ENCODE assay signal across 8 cellular contexts in the genomic region with DNA sequence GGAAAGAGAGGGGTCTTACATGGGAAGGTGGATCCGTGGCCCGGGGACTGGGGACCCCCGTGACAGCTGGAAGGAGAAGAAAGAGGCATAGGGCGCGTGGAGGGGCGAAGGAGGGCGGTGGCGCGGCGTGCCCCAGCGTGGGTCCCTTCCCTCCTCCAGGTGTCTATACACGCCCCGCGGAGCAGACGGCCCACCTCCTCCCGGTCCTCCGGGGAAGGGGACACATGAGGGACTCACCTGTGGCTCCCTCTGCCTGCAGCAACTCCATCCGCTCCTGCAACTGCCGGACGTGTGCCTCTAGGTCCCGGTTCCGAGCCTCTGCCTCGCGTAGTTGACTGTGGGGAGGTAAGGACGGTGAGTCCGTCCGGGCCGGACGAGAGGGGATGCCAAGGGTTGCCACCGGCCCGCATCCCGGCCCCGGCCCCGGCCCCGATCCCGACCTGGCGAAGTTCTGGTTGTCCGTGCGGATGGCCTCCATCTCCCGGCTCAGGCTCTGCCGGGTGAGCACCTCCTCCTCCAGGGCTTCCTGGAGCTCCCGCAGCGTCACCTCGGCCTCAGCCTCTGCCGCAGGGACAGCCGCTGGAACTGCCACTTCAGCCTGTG. TPM values are rescaled to one million over a fixed set of nuclear protein-coding genes. Genes with fewer than 3 reads are reported as not detected.
DNase-seq lines count a peak whose midpoint lies in the region; ATAC-seq and TF ChIP-seq lines count a peak whose summit lies in the region.

No MANE protein-coding gene starts in this region.

- no peaks in the 10 kb centered on the region for H3K27me3 ChIP-seq in iPS-15b (ENCODE audit: control insufficient read depth, insufficient read depth, low read length)

- ATAC-seq in sciatic nerve (no peak), GM21447 (IDR thresholded peaks at IDR 0.05; ENCODE audit: unreplicated experiment) (no peak)

- peak overlapping the region; percentile 73 for H3K4me3 ChIP-seq in iPS-15b (ENCODE audit: low read depth, low read length)

- intact Hi-C loops in sciatic nerve (cut with DNase I): no loop called here

- peak; percentile 78 for DNase-seq in sciatic nerve (ENCODE audit: low spot score)
- no peak for DNase-seq in stimulated activated CD4-positive, alpha-beta T cell treated with anti-CD3 and anti-CD28 coated beads, Interleukin-15, amount 100 ng/mL, for 24 hours
- no peak for DNase-seq in iPS-NIHi7 (ENCODE audit: extremely low spot score)
- no peak for DNase-seq in GM19240 (ENCODE audit: insufficient read length, low spot score)

- H3K4me1 ChIP-seq in ES-I3 (ENCODE audit: insufficient read depth, low read length) (peaks cover 6% of the 10 kb centered on the region), iPS-15b (ENCODE audit: control insufficient read depth, insufficient read depth, low read length) (no peaks in the 10 kb centered on the region)

- peak overlapping the region; percentile 81 for H3K27ac ChIP-seq in VCaP

- no peak for TF ChIP-seq CTCF in VCaP (conservative IDR thresholded peaks at IDR 0.05)

- H3K36me3 ChIP-seq in ES-I3 (ENCODE audit: insufficient read depth, low read length) (no peaks in the 10 kb centered on the region), iPS-15b (ENCODE audit: control insufficient read depth, insufficient read depth, low read length) (no peaks in the 10 kb centered on the region)

- H3K9me3 ChIP-seq in ES-I3 (ENCODE audit: control insufficient read depth, insufficient read depth, low read length) (no peaks in the 10 kb centered on the region), iPS-15b (ENCODE audit: control insufficient read depth, insufficient read depth, low read length) (no peaks in the 10 kb centered on the region)

- H3K9ac ChIP-seq in ES-I3 (ENCODE audit: low read depth, low read length): peak overlapping the region; percentile 42
- no peak overlapping the region for H3K9ac ChIP-seq in iPS-15b (ENCODE audit: low read depth, low read length)

RNA-seq across cellular contexts. Expression of gene SIX5, which starts 2.4 kb away (rescaled TPM):
- 26.3 TPM for total RNA-seq in sciatic nerve

RNA-seq across cellular contexts. Expression of gene DMPK, which starts 10.9 kb away (rescaled TPM):
- 77.9 TPM for total RNA-seq in sciatic nerve

RNA-seq across cellular contexts. Expression of gene DMWD, which starts 21.2 kb away (rescaled TPM):
- 57.4 TPM for total RNA-seq in sciatic nerve

RNA-seq across cellular contexts. Expression of gene MEIOSIN, which starts 38.2 kb away (rescaled TPM):
- total RNA-seq in sciatic nerve: not detected

RNA-seq across cellular contexts. Expression of gene FBXO46, which starts 40.7 kb away (rescaled TPM):
- total RNA-seq in sciatic nerve: 23.6 TPM
